ENCODE assay signal across 13 cellular contexts in genomic region chr6:22141271-22141745, GRCh38.
DNase-seq lines count a peak whose midpoint lies in the region; TF ChIP-seq lines count a peak whose summit lies in the region.
"Had no signal": no experiment of that assay in that cellular context is flagged by ENCODE, and none has a peak within 500 bp of the region (broad histone marks: within the 10 kb centered on the region; RNA-seq: fewer than 3 reads in every experiment).

No MANE protein-coding gene starts in this region.

- H3K36me3 Mint-ChIP-seq in endothelial cell (ENCODE audit: low read depth, unreplicated experiment) = peaks cover 3% of the 10 kb centered on the region
- peaks cover 3% of the 10 kb centered on the region for H3K36me3 Mint-ChIP-seq in neural crest cell (ENCODE audit: low read depth)
- no peaks in the 10 kb centered on the region for H3K36me3 Mint-ChIP-seq in type B pancreatic cell
- H3K36me3 Mint-ChIP-seq: CD8-positive, alpha-beta T cell had no signal

- no peak for TF ChIP-seq POLR2A in tibial nerve (IDR thresholded peaks at IDR 0.05)

- H3K9me3 ChIP-seq in tibial nerve = no peaks in the 10 kb centered on the region

- H3K4me1 ChIP-seq in tibial nerve = peaks cover 0 to 19% (median 3%) of the 10 kb centered on the region in 4 donors

- H3K27me3 Mint-ChIP-seq in endothelial cell (ENCODE audit: unreplicated experiment) = peaks cover 6% of the 10 kb centered on the region
- H3K27me3 Mint-ChIP-seq in neural crest cell (ENCODE audit: low read depth) = no peaks in the 10 kb centered on the region
- H3K27me3 Mint-ChIP-seq in type B pancreatic cell = no peaks in the 10 kb centered on the region

- no peak overlapping the region for H3K27ac ChIP-seq in tibial nerve

- 36 to 42% methylated on average over 5 of the region's 5 CpGs for WGBS in tibial nerve, 2 donors

- no peaks in the 10 kb centered on the region for H3K9me3 Mint-ChIP-seq in endothelial cell (ENCODE audit: unreplicated experiment)
- H3K9me3 Mint-ChIP-seq in neural crest cell = peaks cover 3% of the 10 kb centered on the region
- H3K9me3 Mint-ChIP-seq in type B pancreatic cell = peaks cover 5% of the 10 kb centered on the region
- H3K9me3 Mint-ChIP-seq: CD8-positive, alpha-beta T cell had no signal

- no peak overlapping the region for H3K4me3 ChIP-seq in tibial nerve
- H3K4me3 ChIP-seq: GM12878 had no signal

- peak overlapping the region; percentile 80 for H3K27ac Mint-ChIP-seq in endothelial cell (ENCODE audit: unreplicated experiment)
- H3K27ac Mint-ChIP-seq in neural crest cell (ENCODE audit: unreplicated experiment) = peak overlapping the region; percentile 46
- H3K27ac Mint-ChIP-seq in type B pancreatic cell = no peak overlapping the region
- H3K27ac Mint-ChIP-seq: CD8-positive, alpha-beta T cell had no signal

- TF ChIP-seq CTCF in endothelial cell (IDR thresholded peaks at IDR 0.05; ENCODE audit: unreplicated experiment) = no peak
- no peak for TF ChIP-seq CTCF in neural crest cell (conservative IDR thresholded peaks at IDR 0.05)
- no peak for TF ChIP-seq CTCF in type B pancreatic cell (conservative IDR thresholded peaks at IDR 0.05)
- TF ChIP-seq CTCF in tibial nerve (IDR thresholded peaks at IDR 0.05) = no peak

- H3K27me3 ChIP-seq in tibial nerve = no peaks in the 10 kb centered on the region

- TF ChIP-seq EP300 in tibial nerve (IDR thresholded peaks at IDR 0.05) = no peak

- H3K4me1 Mint-ChIP-seq in endothelial cell (ENCODE audit: unreplicated experiment) = peaks cover 40% of the 10 kb centered on the region
- peaks cover 58% of the 10 kb centered on the region for H3K4me1 Mint-ChIP-seq in neural crest cell
- H3K4me1 Mint-ChIP-seq in type B pancreatic cell (ENCODE audit: unreplicated experiment) = peaks cover 29% of the 10 kb centered on the region

- no peaks in the 10 kb centered on the region for H3K36me3 ChIP-seq in tibial nerve

- H3K4me3 Mint-ChIP-seq in endothelial cell (ENCODE audit: unreplicated experiment) (no peak overlapping the region), neural crest cell (no peak overlapping the region), type B pancreatic cell (no peak overlapping the region)
- H3K4me3 Mint-ChIP-seq: CD8-positive, alpha-beta T cell had no signal

- DNase-seq in HT-29 (ENCODE audit: low spot score) = peak; percentile 2
- peak; percentile 75 for DNase-seq in NCI-H345 (lab: John Stamatoyannopoulos, UW)
- DNase-seq in endothelial cell (ENCODE audit: low spot score) = no peak
- no peak for DNase-seq in neural crest cell (ENCODE audit: low read depth, low spot score)
- no peak for DNase-seq in occipital lobe (lab: John Stamatoyannopoulos, UW)
- DNase-seq in T-helper 2 cell = no peak
- DNase-seq in type B pancreatic cell (ENCODE audit: extremely low spot score, unreplicated experiment) = no peak
- no peak for DNase-seq in tibial nerve (ENCODE audit: low spot score in 2 of 2)
- DNase-seq: activated T-cell treated with anti-CD3 and anti-CD28 coated beads, Interleukin-2, amount 50 U/mL, for 1 hour; CD8-positive, alpha-beta T cell; mammary epithelial cell; T-helper 9 cell had no signal

Comparison
In these comparisons a context has a peak if more than half of its experiments do, and no peak if none do; other contexts are left out.
1. DNase-seq: peak in HT-29 (single experiment) and NCI-H345 (single experiment); none in endothelial cell (single experiment), neural crest cell (single experiment), occipital lobe (single experiment), T-helper 2 cell (0 of 5), type B pancreatic cell (single experiment) and tibial nerve (0 of 2).